In genomic region chr19:5436101-5436947, GRCh38 we compare ENCODE assay signal across 12 cellular contexts. TPM values are rescaled to one million over a fixed set of nuclear protein-coding genes. Genes with fewer than 3 reads are reported as not detected.
A peak's percentile ranks its signal among the peaks of the same experiment; 100 is the strongest.
DNase-seq lines count a peak whose midpoint lies in the region; ATAC-seq and TF ChIP-seq lines count a peak whose summit lies in the region.
"Had no signal": no experiment of that assay in that cellular context is flagged by ENCODE, and none has a peak within 500 bp of the region (broad histone marks: within the 10 kb centered on the region; RNA-seq: fewer than 3 reads in every experiment).

No MANE protein-coding gene starts in this region.

- POLR2A ChIA-PET in activated CD4-positive, alpha-beta memory T cell treated with anti-CD3 and anti-CD28 coated beads for 36 hours (lab: Charles Lee): no interaction called here

- no peaks in the 10 kb centered on the region for H3K36me3 Mint-ChIP-seq in brain
- no peaks in the 10 kb centered on the region for H3K36me3 Mint-ChIP-seq in activated CD4-positive, alpha-beta memory T cell treated with anti-CD3 and anti-CD28 coated beads for 36 hours
- H3K36me3 Mint-ChIP-seq: natural killer cell treated with Interleukin-12 subunit alpha and Interleukin-12 subunit beta and Interleukin-15 and Interleukin-18, amount 100 ng/mL, for 72 hours had no signal

- TF ChIP-seq CTCF in brain (conservative IDR thresholded peaks at IDR 0.05) (no peak), gastroesophageal sphincter (IDR thresholded peaks at IDR 0.05) (no peak)

- H3K4me3 Mint-ChIP-seq in brain: peak overlapping the region; percentile 73 to 86 (median 82)
- H3K4me3 Mint-ChIP-seq in activated CD4-positive, alpha-beta memory T cell treated with anti-CD3 and anti-CD28 coated beads for 36 hours: no peak overlapping the region
- H3K4me3 Mint-ChIP-seq: natural killer cell treated with Interleukin-12 subunit alpha and Interleukin-12 subunit beta and Interleukin-15 and Interleukin-18, amount 100 ng/mL, for 72 hours had no signal

- H3K9me3 Mint-ChIP-seq in brain: peaks cover 0 to 10% (median 3%) of the 10 kb centered on the region in 5 experiments
- no peaks in the 10 kb centered on the region for H3K9me3 Mint-ChIP-seq in activated CD4-positive, alpha-beta memory T cell treated with anti-CD3 and anti-CD28 coated beads for 36 hours
- H3K9me3 Mint-ChIP-seq: natural killer cell treated with Interleukin-12 subunit alpha and Interleukin-12 subunit beta and Interleukin-15 and Interleukin-18, amount 100 ng/mL, for 72 hours had no signal

- TF ChIP-seq EP300 in gastroesophageal sphincter (IDR thresholded peaks at IDR 0.05): no peak

- peaks cover 56% of the 10 kb centered on the region for H3K27me3 ChIP-seq in gastroesophageal sphincter

- H3K4me3 ChIP-seq in gastroesophageal sphincter: no peak overlapping the region
- H3K4me3 ChIP-seq: adrenal gland, suprapubic skin had no signal

- ATAC-seq in GM21360 (IDR thresholded peaks at IDR 0.05; ENCODE audit: unreplicated experiment) (no peak), gastroesophageal sphincter (no peak)

- CTCF ChIA-PET in activated CD4-positive, alpha-beta memory T cell treated with anti-CD3 and anti-CD28 coated beads for 36 hours (lab: Charles Lee): no interaction called here

- TF ChIP-seq POLR2A in gastroesophageal sphincter (IDR thresholded peaks at IDR 0.05): no peak

- peak; percentile 84 for DNase-seq in DMS79 treated with DMSO at 0.1 percent for 48 hours (lab: John Stamatoyannopoulos, UW)
- peak; percentile 26 for DNase-seq in NCI-H1092 treated with DMSO at 0.1 percent for 48 hours (lab: John Stamatoyannopoulos, UW)
- peak; percentile 22 for DNase-seq in middle frontal gyrus (ENCODE audit: extremely low spot score, low spot score)
- DNase-seq in NOMO-1 treated with DMSO at 0.1 percent for 48 hours (lab: John Stamatoyannopoulos, UW; ENCODE audit: unreplicated experiment): no peak
- no peak for DNase-seq in activated CD4-positive, alpha-beta memory T cell treated with anti-CD3 and anti-CD28 coated beads for 36 hours
- DNase-seq: NCI-H2029 treated with DMSO at 0.1 percent for 48 hours had no signal

- H3K4me1 Mint-ChIP-seq in brain: peaks cover 41% of the 10 kb centered on the region
- peaks cover 8% of the 10 kb centered on the region for H3K4me1 Mint-ChIP-seq in activated CD4-positive, alpha-beta memory T cell treated with anti-CD3 and anti-CD28 coated beads for 36 hours (ENCODE audit: low read depth)

- H3K36me3 ChIP-seq in gastroesophageal sphincter: no peaks in the 10 kb centered on the region
- H3K36me3 ChIP-seq: adrenal gland, suprapubic skin had no signal

- intact Hi-C loops in activated CD4-positive, alpha-beta memory T cell treated with anti-CD3 and anti-CD28 coated beads for 36 hours (cut with micrococcal nuclease): no loop called here

- peak overlapping the region in 4 of 5 experiments; percentile 87 to 97 (median 91) for H3K27ac Mint-ChIP-seq in brain
- no peak overlapping the region for H3K27ac Mint-ChIP-seq in activated CD4-positive, alpha-beta memory T cell treated with anti-CD3 and anti-CD28 coated beads for 36 hours
- H3K27ac Mint-ChIP-seq: natural killer cell treated with Interleukin-12 subunit alpha and Interleukin-12 subunit beta and Interleukin-15 and Interleukin-18, amount 100 ng/mL, for 72 hours had no signal

- no peak overlapping the region for H3K27ac ChIP-seq in gastroesophageal sphincter
- H3K27ac ChIP-seq: adrenal gland, suprapubic skin had no signal

- no peaks in the 10 kb centered on the region for H3K9me3 ChIP-seq in gastroesophageal sphincter
- H3K9me3 ChIP-seq: adrenal gland, suprapubic skin had no signal

- 12% methylated on average over 3 of the region's 41 CpGs; no CpG with 5 or more reads in 1 of the 2 donors for WGBS in gastroesophageal sphincter (ENCODE audit: low coverage in 1 of 2), 2 donors

- peaks cover 0 to 8% (median 0%) of the 10 kb centered on the region in 3 donors for H3K4me1 ChIP-seq in gastroesophageal sphincter
- H3K4me1 ChIP-seq: adrenal gland had no signal

- H3K27me3 Mint-ChIP-seq in brain: peaks cover 4% of the 10 kb centered on the region
- peaks cover 16% of the 10 kb centered on the region for H3K27me3 Mint-ChIP-seq in activated CD4-positive, alpha-beta memory T cell treated with anti-CD3 and anti-CD28 coated beads for 36 hours

RNA-seq across cellular contexts. Expression of gene ZNRF4, which starts 18.9 kb away (rescaled TPM):
- polyA plus RNA-seq in brain (ENCODE audit: insufficient read depth, low read depth, low replicate concordance): not detected
- not detected for total RNA-seq in activated CD4-positive, alpha-beta memory T cell treated with anti-CD3 and anti-CD28 coated beads for 36 hours
- not detected for total RNA-seq in gastroesophageal sphincter
- total RNA-seq: adrenal gland; natural killer cell treated with Interleukin-12 subunit alpha and Interleukin-12 subunit beta and Interleukin-15 and Interleukin-18, amount 100 ng/mL, for 72 hours; suprapubic skin had no signal
- polyA plus RNA-seq: adrenal gland had no signal

Comparison
In these comparisons a context has a peak if more than half of its experiments do, and no peak if none do; other contexts are left out.
1. DNase-seq: peak in DMS79 treated with DMSO at 0.1 percent for 48 hours (single experiment), NCI-H1092 treated with DMSO at 0.1 percent for 48 hours (single experiment) and middle frontal gyrus (single experiment); none in NOMO-1 treated with DMSO at 0.1 percent for 48 hours (single experiment) and activated CD4-positive, alpha-beta memory T cell treated with anti-CD3 and anti-CD28 coated beads for 36 hours (single experiment).